ENCODE assay signal across 1 cellular context in genomic region chr2:130819915-130820861, GRCh38.
TF ChIP-seq lines count a peak whose summit lies in the region.

No MANE protein-coding gene starts in this region.

TF ChIP-seq in WTC11, 78 proteins besides CTCF, POLR2A, EP300 and RAD21 (continued from another document):
- TF ChIP-seq CBFB (CRISPR knock-in tag; IDR thresholded peaks at IDR 0.05; ENCODE audit: low read depth), result 0 out of 2 replicates have a peak, but pooled peaks have one; percentile 44
- no peak for TF ChIP-seq ATF3 (CRISPR knock-in tag; conservative IDR thresholded peaks at IDR 0.05)
- no peak for TF ChIP-seq FOXK1 (CRISPR knock-in tag; IDR thresholded peaks at IDR 0.05)
- TF ChIP-seq E2F5 (CRISPR knock-in tag; IDR thresholded peaks at IDR 0.05), result no peak
- peak; percentile 51; the same call in 1 of the 2 replicates for TF ChIP-seq TP53 (CRISPR knock-in tag; IDR thresholded peaks at IDR 0.05)
- TF ChIP-seq RELA (CRISPR knock-in tag; IDR thresholded peaks at IDR 0.05; ENCODE audit: borderline replicate concordance), result no peak
- TF ChIP-seq E2F1 (CRISPR knock-in tag; IDR thresholded peaks at IDR 0.05), result no peak
- TF ChIP-seq NFE2L1 (CRISPR knock-in tag; IDR thresholded peaks at IDR 0.05), result no peak
- TF ChIP-seq ARID4B (CRISPR knock-in tag; IDR thresholded peaks at IDR 0.05; ENCODE audit: borderline replicate concordance), result no peak
- no peak for TF ChIP-seq HMGXB4 (CRISPR knock-in tag; IDR thresholded peaks at IDR 0.05)
- TF ChIP-seq ZBTB21 (CRISPR knock-in tag; IDR thresholded peaks at IDR 0.05; ENCODE audit: borderline replicate concordance), result 0 out of 2 replicates have a peak, but pooled peaks have one; percentile 53
- TF ChIP-seq GRHL2 (CRISPR knock-in tag; IDR thresholded peaks at IDR 0.05; ENCODE audit: insufficient replicate concordance, severe bottlenecking), result no peak
- TF ChIP-seq CREM (CRISPR knock-in tag; IDR thresholded peaks at IDR 0.05), result no peak
